26 cellular contexts compared by ENCODE assay signal in genomic region chr9:30235068-30235467, GRCh38.
"Had no signal": no experiment of that assay in that cellular context is flagged by ENCODE, and none has a peak within 500 bp of the region (broad histone marks: within the 10 kb centered on the region; RNA-seq: fewer than 3 reads in every experiment).

No MANE protein-coding gene starts in this region.

- H3K36me3 Mint-ChIP-seq: memory B cell; mesothelial cell of epicardium; naive B cell; natural killer cell treated with Interleukin-12 subunit alpha and Interleukin-12 subunit beta and Interleukin-15 and Interleukin-18, amount 100 ng/mL, for 72 hours had no signal

- H3K9me3 Mint-ChIP-seq: mesothelial cell of epicardium; neural crest cell; stimulated activated naive CD8-positive, alpha-beta T cell treated with anti-CD3 and anti-CD28 coated beads, Interleukin-15, amount 100 ng/mL, for 72 hours had no signal

- H3K4me3 ChIP-seq: gastrocnemius medialis, lower lobe of right lung, mucosa of descending colon, prostate gland, right atrium auricular region, smooth muscle cell, suprapubic skin, transverse colon, vagina had no signal

- H3K27me3 Mint-ChIP-seq: effector memory CD8-positive, alpha-beta T cell; memory B cell; naive B cell; natural killer cell treated with Interleukin-12 subunit alpha and Interleukin-12 subunit beta and Interleukin-15 and Interleukin-18, amount 100 ng/mL, for 72 hours; stimulated activated naive CD8-positive, alpha-beta T cell treated with anti-CD3 and anti-CD28 coated beads, Interleukin-15, amount 100 ng/mL, for 72 hours had no signal

- H3K27ac ChIP-seq: gastrocnemius medialis, lower lobe of right lung, prostate gland, right atrium auricular region, suprapubic skin, transverse colon, vagina had no signal

- ATAC-seq: effector memory CD8-positive, alpha-beta T cell; gastrocnemius medialis; left ventricle myocardium superior; mucosa of descending colon; natural killer cell treated with Interleukin-12 subunit alpha and Interleukin-12 subunit beta and Interleukin-15 and Interleukin-18, amount 100 ng/mL, for 72 hours; sciatic nerve; stimulated activated naive CD8-positive, alpha-beta T cell treated with anti-CD3 and anti-CD28 coated beads, Interleukin-15, amount 100 ng/mL, for 72 hours had no signal

- H3K4me1 ChIP-seq: gastrocnemius medialis, lower lobe of right lung, prostate gland, right atrium auricular region, suprapubic skin, transverse colon, vagina had no signal

- H3K27ac Mint-ChIP-seq: effector memory CD8-positive, alpha-beta T cell; memory B cell; mesothelial cell of epicardium; naive B cell; natural killer cell treated with Interleukin-12 subunit alpha and Interleukin-12 subunit beta and Interleukin-15 and Interleukin-18, amount 100 ng/mL, for 72 hours; stimulated activated naive CD8-positive, alpha-beta T cell treated with anti-CD3 and anti-CD28 coated beads, Interleukin-15, amount 100 ng/mL, for 72 hours had no signal

- H3K4me2 ChIP-seq: smooth muscle cell had no signal

- DNase-seq: cortex of kidney; effector memory CD8-positive, alpha-beta T cell; gastrocnemius medialis; hypothalamus; left ventricle myocardium superior; lower lobe of right lung; mucosa of descending colon; naive B cell; nucleus accumbens; stimulated activated CD4-positive, alpha-beta T cell treated with anti-CD3 and anti-CD28 coated beads, Interleukin-12 subunit alpha, Interleukin-12 subunit beta, amount 100 ng/mL, for 4 hours; stimulated activated CD4-positive, alpha-beta T cell treated with anti-CD3 and anti-CD28 coated beads, Interleukin-1b, Interleukin-23, amount 100 ng/mL, for 48 hours; stimulated activated CD4-positive, alpha-beta T cell treated with anti-CD3 and anti-CD28 coated beads, Interleukin-4, amount 100 ng/mL, for 1 hour; stimulated activated CD8-positive, alpha-beta memory T cell treated with anti-CD3 and anti-CD28 coated beads, Interleukin-4, amount 100 ng/mL, for 48 hours; stimulated activated naive CD4-positive, alpha-beta T cell; stimulated activated naive CD8-positive, alpha-beta T cell treated with anti-CD3 and anti-CD28 coated beads, Interleukin-15, amount 100 ng/mL, for 72 hours; transverse colon had no signal

- H3K4me3 Mint-ChIP-seq: effector memory CD8-positive, alpha-beta T cell; memory B cell; mesothelial cell of epicardium; naive B cell; natural killer cell treated with Interleukin-12 subunit alpha and Interleukin-12 subunit beta and Interleukin-15 and Interleukin-18, amount 100 ng/mL, for 72 hours; neural crest cell; stimulated activated naive CD8-positive, alpha-beta T cell treated with anti-CD3 and anti-CD28 coated beads, Interleukin-15, amount 100 ng/mL, for 72 hours had no signal

- H3K27me3 ChIP-seq: gastrocnemius medialis, right atrium auricular region, suprapubic skin, transverse colon, vagina had no signal

- H3K4me1 Mint-ChIP-seq: memory B cell; naive B cell; neural crest cell; stimulated activated naive CD8-positive, alpha-beta T cell treated with anti-CD3 and anti-CD28 coated beads, Interleukin-15, amount 100 ng/mL, for 72 hours had no signal

- H3K36me3 ChIP-seq: gastrocnemius medialis, lower lobe of right lung, prostate gland, right atrium auricular region, suprapubic skin, transverse colon, vagina had no signal
